ENCODE assay signal across 24 cellular contexts in genomic region chr5:154349621-154350020, GRCh38.
"Had no signal": no experiment of that assay in that cellular context is flagged by ENCODE, and none has a peak within 500 bp of the region (broad histone marks: within the 10 kb centered on the region; RNA-seq: fewer than 3 reads in every experiment).

No MANE protein-coding gene starts in this region.

- H3K27ac ChIP-seq: dorsolateral prefrontal cortex, lower lobe of right lung, prostate gland, right atrium auricular region, stomach, thyroid gland, vagina had no signal

- H3K9me3 ChIP-seq: lower lobe of right lung, prostate gland, right atrium auricular region, stomach, thyroid gland, vagina had no signal

- H3K4me1 ChIP-seq: lower lobe of right lung, prostate gland, right atrium auricular region, vagina had no signal

- FAIRE-seq: frontal cortex had no signal

- DNase-seq: dorsolateral prefrontal cortex; effector CD4-positive, alpha-beta T cell; hypothalamus; immature natural killer cell; islet precursor cell; kidney glomerular epithelial cell; left colon; left ventricle myocardium superior; lower lobe of right lung; naive thymus-derived CD8-positive, alpha-beta T cell; nephron progenitor cell; nucleus accumbens; stimulated activated CD4-positive, alpha-beta T cell treated with anti-CD3 and anti-CD28 coated beads, Interleukin-2, amount 100 ng/mL, for 24 hours; stimulated activated CD4-positive, alpha-beta T cell treated with anti-CD3 and anti-CD28 coated beads, Interleukin-4, amount 100 ng/mL, for 24 hours; stimulated activated naive CD4-positive, alpha-beta T cell treated with Interleukin-2 at 50 U/mL for 16 hours; stomach; thyroid gland; trophoblast cell had no signal

- H3K36me3 ChIP-seq: lower lobe of right lung, prostate gland, right atrium auricular region, thyroid gland, vagina had no signal

- ATAC-seq: left colon; left ventricle myocardium superior; lower lobe of right lung; naive thymus-derived CD8-positive, alpha-beta T cell; sciatic nerve; stimulated activated effector memory CD8-positive, alpha-beta T cell treated with anti-CD3 and anti-CD28 coated beads, Interleukin-12 subunit alpha, Interleukin-12 subunit beta, amount 100 ng/mL, for 72 hours had no signal

- H3K27me3 ChIP-seq: dorsolateral prefrontal cortex, right atrium auricular region, stomach, thyroid gland, vagina had no signal

- H3K4me3 ChIP-seq: dorsolateral prefrontal cortex, lower lobe of right lung, prostate gland, right atrium auricular region, stomach, thyroid gland, vagina had no signal
